15 cellular contexts compared by ENCODE assay signal in genomic region chr1:219041819-219042218, GRCh38.
A peak's percentile ranks its signal among the peaks of the same experiment; 100 is the strongest.
DNase-seq lines count a peak whose midpoint lies in the region; ATAC-seq and TF ChIP-seq lines count a peak whose summit lies in the region.
"Had no signal": no experiment of that assay in that cellular context is flagged by ENCODE, and none has a peak within 500 bp of the region (broad histone marks: within the 10 kb centered on the region; RNA-seq: fewer than 3 reads in every experiment).

No MANE protein-coding gene starts in this region.

- no peak for ATAC-seq in HG03196 (IDR thresholded peaks at IDR 0.05; ENCODE audit: unreplicated experiment)
- ATAC-seq: activated CD4-positive, alpha-beta T cell treated with anti-CD3 and anti-CD28 coated beads for 36 hours; effector memory CD8-positive, alpha-beta T cell had no signal

- DNase-seq in H4 (ENCODE audit: low spot score) (peak; percentile 11), SJSA1 (ENCODE audit: low read depth in 1 of 2, low spot score in 2 of 2) (peak; percentile 56 to 69), erythroblast (lab: John Stamatoyannopoulos, UW) (peak; percentile 3 to 13), osteocyte (ENCODE audit: extremely low spot score, unreplicated experiment) (no peak), NCI-H2196 treated with DMSO at 0.1 percent for 48 hours (lab: John Stamatoyannopoulos, UW; ENCODE audit: unreplicated experiment) (no peak), DMS79 (lab: John Stamatoyannopoulos, UW) (no peak), kidney glomerular epithelial cell (lab: John Stamatoyannopoulos, UW) (no peak)
- DNase-seq: activated CD4-positive, alpha-beta T cell treated with anti-CD3 and anti-CD28 coated beads for 36 hours; activated effector memory CD4-positive, alpha-beta T cell treated with Interleukin-2 at 50 U/mL for 16 hours; CD8-positive, alpha-beta memory T cell; effector memory CD8-positive, alpha-beta T cell; ovary; Peyer's patch; uterus had no signal

- H3K27ac Mint-ChIP-seq in osteocyte (ENCODE audit: unreplicated experiment): peak overlapping the region; percentile 40
- H3K27ac Mint-ChIP-seq: activated CD4-positive, alpha-beta T cell treated with anti-CD3 and anti-CD28 coated beads for 36 hours; CD8-positive, alpha-beta memory T cell; effector memory CD8-positive, alpha-beta T cell had no signal

- peaks cover 5% of the 10 kb centered on the region for H3K9me3 Mint-ChIP-seq in osteocyte (ENCODE audit: unreplicated experiment)
- H3K9me3 Mint-ChIP-seq: effector memory CD8-positive, alpha-beta T cell had no signal

- no peak overlapping the region for H3K4me3 ChIP-seq in SJSA1
- H3K4me3 ChIP-seq: ovary, Peyer's patch, uterus had no signal

- H3K4me1 ChIP-seq in SJSA1 (replicated peaks): peaks cover 28% of the 10 kb centered on the region
- H3K4me1 ChIP-seq: Peyer's patch, uterus had no signal

- H3K9me3 ChIP-seq in SJSA1 (replicated peaks): no peaks in the 10 kb centered on the region
- H3K9me3 ChIP-seq: ovary, Peyer's patch, uterus had no signal

- no peaks in the 10 kb centered on the region; the same call in 1 of the 2 replicates for H3K36me3 ChIP-seq in SJSA1
- H3K36me3 ChIP-seq: ovary, Peyer's patch, uterus had no signal

- peaks cover 11% of the 10 kb centered on the region for H3K4me1 Mint-ChIP-seq in osteocyte (ENCODE audit: unreplicated experiment)
- H3K4me1 Mint-ChIP-seq: activated CD4-positive, alpha-beta T cell treated with anti-CD3 and anti-CD28 coated beads for 36 hours; CD8-positive, alpha-beta memory T cell had no signal

- H3K36me3 Mint-ChIP-seq in osteocyte (ENCODE audit: unreplicated experiment): no peaks in the 10 kb centered on the region
- H3K36me3 Mint-ChIP-seq: CD8-positive, alpha-beta memory T cell had no signal

- no peak overlapping the region for H3K4me3 Mint-ChIP-seq in osteocyte (ENCODE audit: unreplicated experiment)
- H3K4me3 Mint-ChIP-seq: activated CD4-positive, alpha-beta T cell treated with anti-CD3 and anti-CD28 coated beads for 36 hours; CD8-positive, alpha-beta memory T cell; effector memory CD8-positive, alpha-beta T cell had no signal

- H3K27me3 Mint-ChIP-seq in osteocyte (ENCODE audit: unreplicated experiment): no peaks in the 10 kb centered on the region
- H3K27me3 Mint-ChIP-seq: activated CD4-positive, alpha-beta T cell treated with anti-CD3 and anti-CD28 coated beads for 36 hours; CD8-positive, alpha-beta memory T cell; effector memory CD8-positive, alpha-beta T cell had no signal

- no peaks in the 10 kb centered on the region for H3K27me3 ChIP-seq in SJSA1 (replicated peaks)
- H3K27me3 ChIP-seq: ovary, Peyer's patch, uterus had no signal

- peak overlapping the region; percentile 89 for H3K27ac ChIP-seq in SJSA1
- H3K27ac ChIP-seq: ovary, Peyer's patch, uterus had no signal

- no peak for TF ChIP-seq POLR2A in erythroblast (IDR thresholded peaks at IDR 0.05; ENCODE audit: low read length)

- no peak for TF ChIP-seq CTCF in osteocyte (IDR thresholded peaks at IDR 0.05)

Comparison
In these comparisons a context has a peak if more than half of its experiments do, and no peak if none do; other contexts are left out.
1. DNase-seq: peak in H4 (single experiment), SJSA1 (2 of 2) and erythroblast (2 of 2); none in osteocyte (single experiment), NCI-H2196 treated with DMSO at 0.1 percent for 48 hours (single experiment), DMS79 (single experiment) and kidney glomerular epithelial cell (single experiment).